ENCODE assay signal across 8 cellular contexts in genomic region chr1:175673236-175674150, GRCh38.
DNase-seq lines count a peak whose midpoint lies in the region; ATAC-seq, FAIRE-seq and TF ChIP-seq lines count a peak whose summit lies in the region.

No MANE protein-coding gene starts in this region.

- H3K27ac ChIP-seq in kidney (ENCODE audit: low read depth in 2 of 2, low read length in 2 of 2) = no peak overlapping the region

- peak; percentile 83 for ATAC-seq in HG02885 (IDR thresholded peaks at IDR 0.05; ENCODE audit: poor library complexity, unreplicated experiment)

- H3K36me3 ChIP-seq in kidney (ENCODE audit: control insufficient read depth in 1 of 2, insufficient read depth in 2 of 2, low read length in 2 of 2) = no peaks in the 10 kb centered on the region

- H3K4me3 ChIP-seq in kidney (ENCODE audit: low read length in 2 of 2) = no peak overlapping the region

- TF ChIP-seq CTCF in kidney (IDR thresholded peaks at IDR 0.05; ENCODE audit: borderline replicate concordance, extremely low read depth, insufficient read depth) = no peak

- H3K9ac ChIP-seq in kidney (ENCODE audit: low read length in 2 of 2) = no peak overlapping the region

- no peak for FAIRE-seq in kidney (lab: Jason Lieb, UNC)

- no peaks in the 10 kb centered on the region for H3K9me3 ChIP-seq in kidney (ENCODE audit: control insufficient read depth in 1 of 2, low read length in 2 of 2)

- intact Hi-C loops in kidney (cut with DNase I) = no loop called here

- H3K4me1 ChIP-seq in kidney (ENCODE audit: control insufficient read depth in 1 of 2, insufficient read depth in 1 of 2, low read depth in 1 of 2, low read length in 2 of 2) = no peaks in the 10 kb centered on the region

- DNase-seq in NCI-H510A treated with DMSO at 0.1 percent for 48 hours (lab: John Stamatoyannopoulos, UW) (peak; percentile 79), NCI-H510A (lab: John Stamatoyannopoulos, UW) (no peak), retina (peak; percentile 76), ureter (ENCODE audit: low spot score) (no peak), kidney (no peak)
- no peak for DNase-seq in activated CD4-positive, alpha-beta T cell treated with anti-CD3 and anti-CD28 coated beads for 48 hours

TF ChIP-seq in PFSK-1, 5 proteins besides CTCF, POLR2A, EP300 and RAD21:
- TF ChIP-seq, protein P1, sequence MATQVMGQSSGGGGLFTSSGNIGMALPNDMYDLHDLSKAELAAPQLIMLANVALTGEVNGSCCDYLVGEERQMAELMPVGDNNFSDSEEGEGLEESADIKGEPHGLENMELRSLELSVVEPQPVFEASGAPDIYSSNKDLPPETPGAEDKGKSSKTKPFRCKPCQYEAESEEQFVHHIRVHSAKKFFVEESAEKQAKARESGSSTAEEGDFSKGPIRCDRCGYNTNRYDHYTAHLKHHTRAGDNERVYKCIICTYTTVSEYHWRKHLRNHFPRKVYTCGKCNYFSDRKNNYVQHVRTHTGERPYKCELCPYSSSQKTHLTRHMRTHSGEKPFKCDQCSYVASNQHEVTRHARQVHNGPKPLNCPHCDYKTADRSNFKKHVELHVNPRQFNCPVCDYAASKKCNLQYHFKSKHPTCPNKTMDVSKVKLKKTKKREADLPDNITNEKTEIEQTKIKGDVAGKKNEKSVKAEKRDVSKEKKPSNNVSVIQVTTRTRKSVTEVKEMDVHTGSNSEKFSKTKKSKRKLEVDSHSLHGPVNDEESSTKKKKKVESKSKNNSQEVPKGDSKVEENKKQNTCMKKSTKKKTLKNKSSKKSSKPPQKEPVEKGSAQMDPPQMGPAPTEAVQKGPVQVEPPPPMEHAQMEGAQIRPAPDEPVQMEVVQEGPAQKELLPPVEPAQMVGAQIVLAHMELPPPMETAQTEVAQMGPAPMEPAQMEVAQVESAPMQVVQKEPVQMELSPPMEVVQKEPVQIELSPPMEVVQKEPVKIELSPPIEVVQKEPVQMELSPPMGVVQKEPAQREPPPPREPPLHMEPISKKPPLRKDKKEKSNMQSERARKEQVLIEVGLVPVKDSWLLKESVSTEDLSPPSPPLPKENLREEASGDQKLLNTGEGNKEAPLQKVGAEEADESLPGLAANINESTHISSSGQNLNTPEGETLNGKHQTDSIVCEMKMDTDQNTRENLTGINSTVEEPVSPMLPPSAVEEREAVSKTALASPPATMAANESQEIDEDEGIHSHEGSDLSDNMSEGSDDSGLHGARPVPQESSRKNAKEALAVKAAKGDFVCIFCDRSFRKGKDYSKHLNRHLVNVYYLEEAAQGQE (IDR thresholded peaks at IDR 0.05; ENCODE audit: insufficient read depth in 1 of 2, low read depth in 2 of 2, low read length in 2 of 2) = peak in 1 of 2 experiments; percentile 26; a peak in 1 of 4 replicates
- TF ChIP-seq POLR2AphosphoS5 (IDR thresholded peaks at IDR 0.05; ENCODE audit: low read depth, low read length) (no peak), FOXP2 (optimal IDR thresholded peaks at IDR 0.05; ENCODE audit: borderline replicate concordance, extremely low read depth, extremely low read length, insufficient read depth) (peak; percentile 87), SIN3A (IDR thresholded peaks at IDR 0.05; ENCODE audit: borderline replicate concordance, insufficient read depth, low read length) (0 out of 2 replicates have a peak, but pooled peaks have one; percentile 53), TAF1 (IDR thresholded peaks at IDR 0.05; ENCODE audit: borderline replicate concordance, insufficient read depth, low read length) (peak; percentile 43; the same call in 1 of the 2 replicates)

Comparison
In these comparisons a context has a peak if more than half of its experiments do, and no peak if none do; other contexts are left out.
1. DNase-seq: peak in NCI-H510A treated with DMSO at 0.1 percent for 48 hours (single experiment) and retina (single experiment); none in NCI-H510A (single experiment), ureter (single experiment), activated CD4-positive, alpha-beta T cell treated with anti-CD3 and anti-CD28 coated beads for 48 hours (single experiment) and kidney (single experiment).